In the genomic region with DNA sequence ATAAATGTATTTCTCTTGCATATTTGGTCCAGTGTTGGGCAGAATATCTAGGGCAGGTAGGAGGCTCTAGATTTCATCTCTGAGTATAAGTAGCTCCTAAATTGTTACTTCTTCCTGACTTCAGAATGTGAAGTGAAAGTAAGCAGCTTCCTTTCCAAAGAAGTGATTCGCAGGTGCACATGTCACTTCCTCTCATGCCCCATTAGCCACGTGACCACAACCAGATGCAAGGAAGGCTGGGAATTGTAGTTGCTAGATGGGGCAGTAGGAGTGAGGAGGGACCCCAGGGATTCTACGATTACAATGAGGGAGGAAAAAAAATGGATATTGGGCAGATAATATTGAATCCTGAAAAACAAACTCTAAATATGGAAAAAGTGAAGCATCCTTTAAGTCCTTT, we compare ENCODE assay signal across 8 cellular contexts.
DNase-seq lines count a peak whose midpoint lies in the region; ATAC-seq, FAIRE-seq and TF ChIP-seq lines count a peak whose summit lies in the region.

No MANE protein-coding gene starts in this region.

- H3K9me3 ChIP-seq in heart right ventricle = peaks cover 0 to 23% (median 8%) of the 10 kb centered on the region in 11 donors

- WGBS in heart right ventricle, 2 donors = 34% methylated on average over 3 of the region's 3 CpGs

- no peak for TF ChIP-seq POLR2A in H54 (IDR thresholded peaks at IDR 0.05; ENCODE audit: low read depth, low read length)

- DNase-seq in EL (peak; percentile 53), H54 (ENCODE audit: insufficient read length, low spot score) (peak; percentile 26), NCI-H748 treated with DMSO at 0.1 percent for 48 hours (lab: John Stamatoyannopoulos, UW) (peak; percentile 13), dermis microvascular lymphatic vessel endothelial cell (ENCODE audit: low read depth in 2 of 2) (peak; percentile 6 to 12), GM10266 (ENCODE audit: extremely low spot score) (no peak), heart right ventricle (no peak), NCI-H446 treated with DMSO at 0.1 percent for 48 hours (lab: John Stamatoyannopoulos, UW) (no peak), COLO668 (lab: John Stamatoyannopoulos, UW; ENCODE audit: unreplicated experiment) (no peak)

- peak; percentile 94 for FAIRE-seq in H54 (lab: Jason Lieb, UNC)

- intact Hi-C loops in heart right ventricle (cut with DNase I) = no loop called here

- H3K4me1 ChIP-seq in heart right ventricle = no peaks in the 10 kb centered on the region

- TF ChIP-seq CTCF in GM10266 (IDR thresholded peaks at IDR 0.05; ENCODE audit: control insufficient read depth, insufficient read depth, low read depth, missing control alignments) (no peak), heart right ventricle (IDR thresholded peaks at IDR 0.05) (no peak)

- no peaks in the 10 kb centered on the region for H3K27me3 ChIP-seq in heart right ventricle

- no peak overlapping the region for H3K27ac ChIP-seq in heart right ventricle

- H3K4me3 ChIP-seq in heart right ventricle = no peak overlapping the region

- no peaks in the 10 kb centered on the region for H3K36me3 ChIP-seq in heart right ventricle

- ATAC-seq in heart right ventricle = no peak

Comparison
In these comparisons a context has a peak if more than half of its experiments do, and no peak if none do; other contexts are left out.
1. DNase-seq: peak in EL (single experiment), H54 (single experiment), NCI-H748 treated with DMSO at 0.1 percent for 48 hours (single experiment) and dermis microvascular lymphatic vessel endothelial cell (2 of 2); none in GM10266 (single experiment), heart right ventricle (0 of 2), NCI-H446 treated with DMSO at 0.1 percent for 48 hours (single experiment) and COLO668 (single experiment).